ENCODE assay signal across 19 cellular contexts in genomic region chr10:51169111-51169510, GRCh38.
DNase-seq lines count a peak whose midpoint lies in the region; ATAC-seq lines count a peak whose summit lies in the region.
"Had no signal": no experiment of that assay in that cellular context is flagged by ENCODE, and none has a peak within 500 bp of the region (broad histone marks: within the 10 kb centered on the region; RNA-seq: fewer than 3 reads in every experiment).

No MANE protein-coding gene starts in this region.

- no peak for ATAC-seq in GM18520 (IDR thresholded peaks at IDR 0.05; ENCODE audit: unreplicated experiment)
- ATAC-seq: A549 had no signal

- DNase-seq in AG08396 (ENCODE audit: low spot score) (peak; percentile 11), HCEC 1CT (peak; percentile 21), fibroblast of peridontal ligament (ENCODE audit: extremely low read depth) (peak; percentile 26), KG1 (lab: John Stamatoyannopoulos, UW) (no peak)
- DNase-seq: BE2C; C1 segment of cervical spinal cord; CD4-positive, alpha-beta memory T cell; CD4-positive, CD25-positive, alpha-beta regulatory T cell; CD8-positive, alpha-beta memory T cell; COR-L47; DMS 273 treated with DMSO at 0.1 percent for 48 hours; DMS153; DMS53; DMS79; DND-41; EL; GF-D8 had no signal
